In the genomic region with DNA sequence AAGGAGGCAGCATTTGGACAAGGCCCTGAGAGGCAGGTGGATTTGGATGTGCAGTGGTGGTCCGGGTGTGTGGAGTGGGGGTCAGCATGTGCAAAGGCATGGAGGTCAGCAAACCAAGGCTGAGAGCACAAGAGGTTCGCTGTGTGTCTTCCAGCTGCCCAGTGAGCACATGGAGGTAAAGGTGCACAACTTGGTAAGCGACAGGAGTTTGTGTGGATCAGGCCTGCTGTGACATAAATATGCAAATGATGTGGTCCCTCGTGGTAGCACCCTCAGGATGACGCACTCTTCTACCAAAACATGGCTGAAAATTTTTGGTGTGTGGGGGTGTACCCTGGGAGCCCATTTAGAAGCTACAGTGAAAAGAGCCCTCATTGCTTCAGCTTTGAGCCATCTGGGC, we compare ENCODE assay signal across 7 cellular contexts.
DNase-seq lines count a peak whose midpoint lies in the region; ATAC-seq and TF ChIP-seq lines count a peak whose summit lies in the region.
"Not testable (repeated sequence)": the region's sequence is repeated elsewhere in the genome, so short reads cannot be mapped to it uniquely, and the experiment has no call there.

No MANE protein-coding gene starts in this region.

- H2AFZ ChIP-seq in OCI-LY3 (ENCODE audit: low read depth, low read length); hepatocyte: not testable (repeated sequence)

- H4K20me1 ChIP-seq in OCI-LY3 (ENCODE audit: insufficient read depth, low read length); hepatocyte (ENCODE audit: insufficient read depth, poor library complexity, severe bottlenecking): not testable (repeated sequence)

- H3K4me2 ChIP-seq in OCI-LY3 (ENCODE audit: low read length), result peak overlapping the region; percentile 48
- not testable (repeated sequence) for H3K4me2 ChIP-seq in hepatocyte

- H3K79me2 ChIP-seq in OCI-LY3 (ENCODE audit: low read length), result peaks cover 18% of the 10 kb centered on the region
- H3K79me2 ChIP-seq in hepatocyte, result not testable (repeated sequence)

- peak; percentile 62 for ATAC-seq in GM19452 (IDR thresholded peaks at IDR 0.05; ENCODE audit: unreplicated experiment)

- H3K27me3 ChIP-seq in OCI-LY3 (ENCODE audit: low read depth, low read length); adipocyte (replicated peaks; ENCODE audit: control insufficient read depth, insufficient read depth, low read length); hepatocyte: not testable (repeated sequence)

- peaks cover 37% of the 10 kb centered on the region for H3K4me1 ChIP-seq in OCI-LY3 (ENCODE audit: low read length)
- not testable (repeated sequence) for H3K4me1 ChIP-seq in adipocyte (ENCODE audit: control insufficient read depth, insufficient read depth, low read length); hepatocyte (ENCODE audit: insufficient read depth)

- H3K36me3 ChIP-seq in OCI-LY3 (replicated peaks; ENCODE audit: low read depth, low read length); adipocyte (ENCODE audit: control insufficient read depth, insufficient read depth, low read length, severe bottlenecking); hepatocyte (replicated peaks; ENCODE audit: insufficient read depth, low read depth): not testable (repeated sequence)

- H3K4me1 Mint-ChIP-seq in activated CD4-positive, alpha-beta T cell treated with anti-CD3 and anti-CD28 coated beads, Interleukin-2, amount 10 ng/mL, durations not matched to agents 7 days and 5 days, result peaks cover 13% of the 10 kb centered on the region
- H3K4me1 Mint-ChIP-seq in activated T-helper 1 cell treated with anti-CD3 and anti-CD28 coated beads, Interleukin-12 subunit alpha, Interleukin-12 subunit beta, Interleukin-2, Interleukin-4 antibody, amounts not matched to agents 30 ng/mL and 10 ng/mL and 1 ng/mL, durations not matched to agents 14 hours and 24 hours and 36 hours (ENCODE audit: low read depth), result peaks cover 16% of the 10 kb centered on the region

- not testable (repeated sequence) for H3K27me3 Mint-ChIP-seq in activated CD4-positive, alpha-beta T cell treated with anti-CD3 and anti-CD28 coated beads, Interleukin-2, amount 10 ng/mL, durations not matched to agents 7 days and 5 days; activated T-helper 1 cell treated with anti-CD3 and anti-CD28 coated beads, Interleukin-12 subunit alpha, Interleukin-12 subunit beta, Interleukin-2, Interleukin-4 antibody, amounts not matched to agents 30 ng/mL and 10 ng/mL and 1 ng/mL, durations not matched to agents 14 hours and 24 hours and 36 hours (ENCODE audit: insufficient read depth)

- not testable (repeated sequence) for H3K4me3 ChIP-seq in OCI-LY3 (ENCODE audit: low read length); adipocyte (ENCODE audit: low read length); hepatocyte

- H3K9me2 ChIP-seq in hepatocyte (replicated peaks; ENCODE audit: insufficient read depth), result not testable (repeated sequence)

- TF ChIP-seq CTCF in OCI-LY3 (IDR thresholded peaks at IDR 0.05; ENCODE audit: low read depth, low read length); hepatocyte (IDR thresholded peaks at IDR 0.05; ENCODE audit: poor library complexity): not testable (repeated sequence)

- POLR2A ChIA-PET in activated CD4-positive, alpha-beta T cell treated with anti-CD3 and anti-CD28 coated beads, Interleukin-2, amount 10 ng/mL, durations not matched to agents 7 days and 5 days (lab: Charles Lee), result not testable (repeated sequence)

- peak overlapping the region; percentile 14 for H3K27ac Mint-ChIP-seq in activated CD4-positive, alpha-beta T cell treated with anti-CD3 and anti-CD28 coated beads, Interleukin-2, amount 10 ng/mL, durations not matched to agents 7 days and 5 days
- peak overlapping the region; percentile 77 for H3K27ac Mint-ChIP-seq in activated T-helper 1 cell treated with anti-CD3 and anti-CD28 coated beads, Interleukin-12 subunit alpha, Interleukin-12 subunit beta, Interleukin-2, Interleukin-4 antibody, amounts not matched to agents 30 ng/mL and 10 ng/mL and 1 ng/mL, durations not matched to agents 14 hours and 24 hours and 36 hours

- not testable (repeated sequence) for DNase-seq in activated CD4-positive, alpha-beta T cell treated with anti-CD3 and anti-CD28 coated beads, Interleukin-2, amount 10 ng/mL, durations not matched to agents 7 days and 5 days; activated T-helper 1 cell treated with anti-CD3 and anti-CD28 coated beads, Interleukin-12 subunit alpha, Interleukin-12 subunit beta, Interleukin-2, Interleukin-4 antibody, amounts not matched to agents 30 ng/mL and 10 ng/mL and 1 ng/mL, durations not matched to agents 14 hours and 24 hours and 36 hours (ENCODE audit: low spot score); adipocyte (ENCODE audit: low read depth); hepatocyte (ENCODE audit: low spot score)
- peak; percentile 57 for DNase-seq in stimulated activated CD4-positive, alpha-beta T cell treated with anti-CD3 and anti-CD28 coated beads, Interleukin-15, amount 100 ng/mL, for 24 hours

- 82% methylated on average over 5 of the region's 5 CpGs for WGBS in hepatocyte (ENCODE audit: low lambda C conversion rate, missing lambda C conversion rate)

- H3K9me3 Mint-ChIP-seq in activated CD4-positive, alpha-beta T cell treated with anti-CD3 and anti-CD28 coated beads, Interleukin-2, amount 10 ng/mL, durations not matched to agents 7 days and 5 days; activated T-helper 1 cell treated with anti-CD3 and anti-CD28 coated beads, Interleukin-12 subunit alpha, Interleukin-12 subunit beta, Interleukin-2, Interleukin-4 antibody, amounts not matched to agents 30 ng/mL and 10 ng/mL and 1 ng/mL, durations not matched to agents 14 hours and 24 hours and 36 hours: not testable (repeated sequence)

- not testable (repeated sequence) for H3K4me3 Mint-ChIP-seq in activated CD4-positive, alpha-beta T cell treated with anti-CD3 and anti-CD28 coated beads, Interleukin-2, amount 10 ng/mL, durations not matched to agents 7 days and 5 days
- peak overlapping the region; percentile 53 for H3K4me3 Mint-ChIP-seq in activated T-helper 1 cell treated with anti-CD3 and anti-CD28 coated beads, Interleukin-12 subunit alpha, Interleukin-12 subunit beta, Interleukin-2, Interleukin-4 antibody, amounts not matched to agents 30 ng/mL and 10 ng/mL and 1 ng/mL, durations not matched to agents 14 hours and 24 hours and 36 hours

- not testable (repeated sequence) for H3K27ac ChIP-seq in OCI-LY3 (ENCODE audit: low read length)
- H3K27ac ChIP-seq in hepatocyte, result peak overlapping the region; percentile 60

- CTCF ChIA-PET in activated CD4-positive, alpha-beta T cell treated with anti-CD3 and anti-CD28 coated beads, Interleukin-2, amount 10 ng/mL, durations not matched to agents 7 days and 5 days (lab: Charles Lee), result not testable (repeated sequence)

- H3K36me3 Mint-ChIP-seq in activated CD4-positive, alpha-beta T cell treated with anti-CD3 and anti-CD28 coated beads, Interleukin-2, amount 10 ng/mL, durations not matched to agents 7 days and 5 days (ENCODE audit: low read depth), result peaks cover 13% of the 10 kb centered on the region
- peaks cover 22% of the 10 kb centered on the region for H3K36me3 Mint-ChIP-seq in activated T-helper 1 cell treated with anti-CD3 and anti-CD28 coated beads, Interleukin-12 subunit alpha, Interleukin-12 subunit beta, Interleukin-2, Interleukin-4 antibody, amounts not matched to agents 30 ng/mL and 10 ng/mL and 1 ng/mL, durations not matched to agents 14 hours and 24 hours and 36 hours (ENCODE audit: low read depth)

- H3K9me3 ChIP-seq in OCI-LY3 (ENCODE audit: insufficient read depth, low read length); adipocyte (ENCODE audit: control insufficient read depth, low read length); hepatocyte (ENCODE audit: low read depth): not testable (repeated sequence)

- H3K9ac ChIP-seq in OCI-LY3 (ENCODE audit: low read length) (peak overlapping the region; percentile 24; the same call in 1 of the 2 replicates), adipocyte (ENCODE audit: low read length) (peak overlapping the region; percentile 60)

- intact Hi-C loops in activated T-helper 1 cell treated with anti-CD3 and anti-CD28 coated beads, Interleukin-12 subunit alpha, Interleukin-12 subunit beta, Interleukin-2, Interleukin-4 antibody, amounts not matched to agents 30 ng/mL and 10 ng/mL and 1 ng/mL, durations not matched to agents 14 hours and 24 hours and 36 hours (cut with micrococcal nuclease), result not testable (repeated sequence)
